26 cellular contexts compared by ENCODE assay signal in genomic region chr9:94078086-94078485, GRCh38. TPM values are rescaled to one million over a fixed set of nuclear protein-coding genes. Genes with fewer than 3 reads are reported as not detected.
DNase-seq lines count a peak whose midpoint lies in the region; ATAC-seq, FAIRE-seq and TF ChIP-seq lines count a peak whose summit lies in the region.
"Had no signal": no experiment of that assay in that cellular context is flagged by ENCODE, and none has a peak within 500 bp of the region (broad histone marks: within the 10 kb centered on the region; RNA-seq: fewer than 3 reads in every experiment).

No MANE protein-coding gene starts in this region.

- H3K27ac Mint-ChIP-seq in MCF 10A (ENCODE audit: low read depth, unreplicated experiment): peak overlapping the region; percentile 32
- no peak overlapping the region for H3K27ac Mint-ChIP-seq in CD14-positive monocyte
- H3K27ac Mint-ChIP-seq: B cell; CD4-positive, alpha-beta memory T cell; CD8-positive, alpha-beta memory T cell had no signal

- no peaks in the 10 kb centered on the region for H3K36me3 Mint-ChIP-seq in MCF 10A (ENCODE audit: insufficient read depth, unreplicated experiment)
- peaks cover 3 to 6% of the 10 kb centered on the region in 2 donors for H3K36me3 Mint-ChIP-seq in CD14-positive monocyte

- H3K9me1 ChIP-seq in K562 (ENCODE audit: control insufficient read depth, insufficient read depth, low read length): no peaks in the 10 kb centered on the region

- TF ChIP-seq CTCF in MCF 10A (IDR thresholded peaks at IDR 0.05; ENCODE audit: unreplicated experiment) (no peak), mammary epithelial cell (conservative IDR thresholded peaks at IDR 0.05 in 1 of 2, IDR thresholded peaks at IDR 0.05 in 1 of 2; ENCODE audit: extremely low read depth in 1 of 2, insufficient read depth in 1 of 2, low read depth in 1 of 2, low read length in 2 of 2) (no peak), K562 (IDR thresholded peaks at IDR 0.05 in 2 of 3, conservative IDR thresholded peaks at IDR 0.05 in 1 of 3; ENCODE audit: insufficient read depth in 2 of 3, low read depth in 1 of 3, low read length in 3 of 3) (no peak), CD14-positive monocyte (IDR thresholded peaks at IDR 0.05) (no peak)

- no peak for ATAC-seq in K562
- ATAC-seq in HG03159 (IDR thresholded peaks at IDR 0.05; ENCODE audit: unreplicated experiment): no peak
- ATAC-seq: A549, GM12878 had no signal

- TF ChIP-seq POLR2A in K562 (conservative IDR thresholded peaks at IDR 0.05): no peak

- H2AFZ ChIP-seq in mammary epithelial cell (ENCODE audit: low read depth, low read length): no peak overlapping the region
- no peak overlapping the region for H2AFZ ChIP-seq in K562 (ENCODE audit: low read depth, low read length)

- H4K20me1 ChIP-seq in mammary epithelial cell (ENCODE audit: insufficient read depth, low read length) (no peaks in the 10 kb centered on the region), K562 (replicated peaks; ENCODE audit: control insufficient read depth, insufficient read depth, low read length) (no peaks in the 10 kb centered on the region)
- H4K20me1 ChIP-seq: BLaER1 treated with 17β-estradiol and CSF1 and Interleukin-3, amounts not matched to agents 10 nM and 100 nM had no signal

- no peak overlapping the region for H3K4me3 Mint-ChIP-seq in MCF 10A (ENCODE audit: unreplicated experiment)
- no peak overlapping the region for H3K4me3 Mint-ChIP-seq in CD14-positive monocyte
- H3K4me3 Mint-ChIP-seq: B cell; CD4-positive, CD25-positive, alpha-beta regulatory T cell; CD8-positive, alpha-beta memory T cell had no signal

- H3K9me3 Mint-ChIP-seq in MCF 10A (ENCODE audit: unreplicated experiment) (no peaks in the 10 kb centered on the region), CD14-positive monocyte (peaks cover 0 to 5% (median 0%) of the 10 kb centered on the region in 7 donors)
- H3K9me3 Mint-ChIP-seq: CD4-positive, alpha-beta memory T cell; CD4-positive, CD25-positive, alpha-beta regulatory T cell; CD8-positive, alpha-beta memory T cell had no signal

- no peaks in the 10 kb centered on the region for H3K4me1 ChIP-seq in mammary epithelial cell (ENCODE audit: insufficient read depth, low read length)
- peaks cover 0 to 15% of the 10 kb centered on the region in 2 experiments; a peak in 2 of 5 replicates for H3K4me1 ChIP-seq in K562 (replicated peaks in 1 of 2; ENCODE audit: control insufficient read depth in 2 of 2, insufficient read depth in 2 of 2, low read length in 2 of 2)
- H3K4me1 ChIP-seq: A549 had no signal

- FAIRE-seq in K562 (lab: Jason Lieb, UNC): peak; percentile 11
- FAIRE-seq: A549, GM12878, GM12892, GM18507, GM19239 had no signal

- intact Hi-C loops in MCF 10A (cut with micrococcal nuclease) (no loop called here), mammary epithelial cell (cut with micrococcal nuclease) (no loop called here), K562 (cut with micrococcal nuclease) (no loop called here), CD14-positive monocyte (cut with micrococcal nuclease) (no loop called here)

- H3K27me3 Mint-ChIP-seq in MCF 10A (ENCODE audit: insufficient read depth, unreplicated experiment) (no peaks in the 10 kb centered on the region), CD14-positive monocyte (ENCODE audit: low read depth in 3 of 3) (no peaks in the 10 kb centered on the region)
- H3K27me3 Mint-ChIP-seq: B cell; CD4-positive, alpha-beta memory T cell; CD4-positive, CD25-positive, alpha-beta regulatory T cell; CD8-positive, alpha-beta memory T cell had no signal

- 100% methylated on average over 2 of the region's 2 CpGs for WGBS in mammary epithelial cell (ENCODE audit: low coverage, missing lambda C conversion rate)
- WGBS in K562 (ENCODE audit: insufficient coverage, low coverage, missing lambda C conversion rate): 61% methylated on average over 2 of the region's 2 CpGs

- TF ChIP-seq EP300 in K562 (IDR thresholded peaks at IDR 0.05; ENCODE audit: low read length): no peak

- POLR2A ChIA-PET in MCF 10A (lab: Yijun Ruan, JAX) (interaction anchor here (0.5 kb wide), 1 partner anchor 35 kb away, joined by 4 read pairs; no protein-coding TSS in a partner anchor), K562 (lab: Yijun Ruan, JAX) (no interaction called here)

- DNase-seq in MCF 10A (ENCODE audit: unreplicated experiment) (no peak), mammary epithelial cell (no peak), K562 (ENCODE audit: extremely low read depth in 1 of 4, low spot score in 3 of 4) (no peak), CD14-positive monocyte (ENCODE audit: low spot score) (no peak)
- DNase-seq: AML-193; CD4-positive, alpha-beta memory T cell; CD4-positive, CD25-positive, alpha-beta regulatory T cell; CD8-positive, alpha-beta memory T cell; COR-L47; DMS 273 treated with DMSO at 0.1 percent for 48 hours; DMS153; DMS53; DMS79; DND-41; EL; GDM1 had no signal

- CTCF ChIA-PET in MCF 10A (lab: Yijun Ruan, JAX): interaction anchor here (1.2 to 3.0 kb wide), 2 partner anchors 9 to 12 kb away, joined by 3 to 14 read pairs; no protein-coding TSS in a partner anchor
- CTCF ChIA-PET in mammary epithelial cell (lab: Charles Lee; ENCODE audit: low non-redundant PET): no interaction called here
- CTCF ChIA-PET in K562 (lab: Yijun Ruan, JAX; ENCODE audit: low intra/inter-chr PET ratio): interaction anchor here (0.7 kb wide), 1 partner anchor 535 kb away, joined by 5 read pairs; no protein-coding TSS in a partner anchor

- no peak overlapping the region for H3K9ac ChIP-seq in mammary epithelial cell (ENCODE audit: insufficient read depth, low read length)
- H3K9ac ChIP-seq in K562 (ENCODE audit: insufficient read depth in 1 of 2, low read depth in 2 of 2, low read length in 2 of 2): no peak overlapping the region
- H3K9ac ChIP-seq: BLaER1 treated with 17β-estradiol and CSF1 and Interleukin-3, amounts not matched to agents 10 nM and 100 nM had no signal

- in situ Hi-C loops in mammary epithelial cell (cut with MboI; ENCODE audit: low sequenced_read_pairs in 2 of 2) (loop anchor here in 1 of 2 donors (10.0 kb wide), 1 partner anchor 107 kb away; no protein-coding TSS in a partner anchor), K562 (cut with MboI) (no loop called here)

- no peak overlapping the region for H3K4me3 ChIP-seq in mammary epithelial cell (replicated peaks in 1 of 3; ENCODE audit: insufficient read depth in 1 of 3, low read depth in 2 of 3, low read length in 3 of 3)
- no peak overlapping the region for H3K4me3 ChIP-seq in K562
- H3K4me3 ChIP-seq: A549; BLaER1 treated with 17β-estradiol and CSF1 and Interleukin-3, amounts not matched to agents 10 nM and 100 nM; GM12878 had no signal

- H3K36me3 ChIP-seq in mammary epithelial cell (ENCODE audit: insufficient read depth, low read length) (no peaks in the 10 kb centered on the region), K562 (ENCODE audit: control insufficient read depth, insufficient read depth, low read length) (no peaks in the 10 kb centered on the region)

- BruUV-seq in MCF 10A (replicated peaks; lab: Mats Ljungman, UMichigan) (no TSS peak), mammary epithelial cell (replicated peaks; lab: Mats Ljungman, UMichigan) (no TSS peak), K562 (replicated peaks; lab: Mats Ljungman, UMichigan) (no TSS peak)

- H3K27me3 ChIP-seq in mammary epithelial cell (ENCODE audit: insufficient read depth, low read length) (no peaks in the 10 kb centered on the region), K562 (ENCODE audit: control insufficient read depth in 2 of 2, insufficient read depth in 2 of 2, low read length in 2 of 2) (no peaks in the 10 kb centered on the region)
- H3K27me3 ChIP-seq: BLaER1 treated with 17β-estradiol and CSF1 and Interleukin-3, amounts not matched to agents 10 nM and 100 nM had no signal

- dilution Hi-C loops in mammary epithelial cell (cut with HindIII; ENCODE audit: low sequenced_read_pairs): loop anchor here (5.0 kb wide), 1 partner anchor 139 kb away; no protein-coding TSS in a partner anchor

- H3K9me3 ChIP-seq in mammary epithelial cell (replicated peaks; ENCODE audit: insufficient read depth, low read length) (no peaks in the 10 kb centered on the region), K562 (replicated peaks; ENCODE audit: control insufficient read depth, insufficient read depth, low read depth, low read length) (no peaks in the 10 kb centered on the region)
- H3K9me3 ChIP-seq: A549 had no signal

- H3K4me2 ChIP-seq in mammary epithelial cell (ENCODE audit: insufficient read depth, low read depth, low read length): no peak overlapping the region
- no peak overlapping the region for H3K4me2 ChIP-seq in K562 (ENCODE audit: insufficient read depth, low read length)
- H3K4me2 ChIP-seq: A549; BLaER1 treated with 17β-estradiol and CSF1 and Interleukin-3, amounts not matched to agents 10 nM and 100 nM had no signal

- H3K27ac ChIP-seq in mammary epithelial cell (ENCODE audit: insufficient read depth, low read depth, low read length): no peak overlapping the region
- H3K27ac ChIP-seq in K562 (ENCODE audit: extremely low read depth, low read depth, low read length): no peak overlapping the region
- H3K27ac ChIP-seq: 22Rv1; A549; BLaER1 treated with 17β-estradiol and CSF1 and Interleukin-3, amounts not matched to agents 10 nM and 100 nM; C4-2B had no signal

- no peak for TF ChIP-seq RAD21 in K562 (CRISPR knock-in tag; conservative IDR thresholded peaks at IDR 0.05 in 1 of 2, IDR thresholded peaks at IDR 0.05 in 1 of 2)

- H3K4me1 Mint-ChIP-seq in MCF 10A (ENCODE audit: insufficient read depth, unreplicated experiment): no peaks in the 10 kb centered on the region
- H3K4me1 Mint-ChIP-seq in CD14-positive monocyte: peaks cover 11% of the 10 kb centered on the region
- H3K4me1 Mint-ChIP-seq: CD8-positive, alpha-beta memory T cell had no signal

- H3K79me2 ChIP-seq in mammary epithelial cell (ENCODE audit: insufficient read depth, low read length) (no peaks in the 10 kb centered on the region), K562 (ENCODE audit: control insufficient read depth, insufficient read depth, low read length) (no peaks in the 10 kb centered on the region)

RNA-seq across cellular contexts. Expression of gene PTPDC1, which starts 6.2 kb away (rescaled TPM):
- total RNA-seq in MCF 10A (2022) (42.2 and 49.9 TPM in 2 replicates), mammary epithelial cell (10 to 100 TPM in 1 of 2 donors, 1 to 10 TPM in 1; 7.5 to 12.8 TPM), K562 (2014; rRNA removed) (4.9 and 5.3 TPM in 2 replicates), K562 (2014; rRNA removed; fragmentation: Illumina TruSeq; extraction: Trizol) (8.1 and 8.2 TPM in 2 replicates), K562 (2015; rRNA removed; fragmentation: Illumina TruSeq; extraction: Trizol) (6.7 and 6.9 TPM in 2 replicates), K562 (2021) (5.5 and 5.7 TPM in 2 replicates)
- polyA plus RNA-seq in mammary epithelial cell (4.1 TPM), K562 (2011; rRNA removed) (7.4 and 7.6 TPM in 2 replicates), K562 (2014; fragmentation: Illumina TruSeq; extraction: Trizol) (5.0 and 5.5 TPM in 2 replicates), K562 (2014; fragmentation: Nextera tagmentation; extraction: Ambion mirVana) (1 to 10 TPM; 1.1 to 1.9 TPM), K562 (2014; rRNA removed) (5.7 and 6.5 TPM in 2 replicates), CD14-positive monocyte (under 1 TPM; 0.32 to 0.95 TPM)
- polyA minus RNA-seq in mammary epithelial cell: 9.8 TPM
- 11.2 and 23.6 TPM in 2 replicates for total RNA-seq in K562 (2011; cell fraction: chromatin; rRNA removed; ENCODE audit: low replicate concordance)
- total RNA-seq in K562 (2011; cell fraction: nucleolus; rRNA removed): 5.5 and 8.2 TPM in 2 replicates
- total RNA-seq in K562 (2011; cell fraction: nucleoplasm; rRNA removed): 13.6 and 23.1 TPM in 2 replicates
- polyA plus RNA-seq in K562 (2011; cell fraction: cytosol; rRNA removed): 2.2 and 3.1 TPM in 2 replicates
- 19.0 and 20.8 TPM in 2 replicates for polyA plus RNA-seq in K562 (2011; cell fraction: nucleus; rRNA removed)
- 2.5 and 7.3 TPM in 2 replicates for polyA plus RNA-seq in K562 (2012)
- 12.1 and 12.3 TPM in 2 replicates for polyA minus RNA-seq in K562 (2011; rRNA and poly(A)+ RNA removed)
- polyA minus RNA-seq in K562 (2011; cell fraction: cytosol; rRNA and poly(A)+ RNA removed): 3.1 and 4.0 TPM in 2 replicates
- 11.8 and 17.0 TPM in 2 replicates for polyA minus RNA-seq in K562 (2011; cell fraction: nucleus; rRNA and poly(A)+ RNA removed)
